16 cellular contexts compared by ENCODE assay signal in genomic region chr2:195848119-195848899, GRCh38.
DNase-seq lines count a peak whose midpoint lies in the region; ATAC-seq, FAIRE-seq and TF ChIP-seq lines count a peak whose summit lies in the region.
"Had no signal": no experiment of that assay in that cellular context is flagged by ENCODE, and none has a peak within 500 bp of the region (broad histone marks: within the 10 kb centered on the region; RNA-seq: fewer than 3 reads in every experiment).

No MANE protein-coding gene starts in this region.

- FAIRE-seq in GM12878 (lab: Jason Lieb, UNC): no peak

- 25% methylated on average over 4 of the region's 4 CpGs for WGBS in GM12878 (ENCODE audit: insufficient coverage, insufficient replicate concordance, low lambda C conversion rate, missing lambda C conversion rate)

- H3K27me3 ChIP-seq in DND-41 (ENCODE audit: insufficient read depth, low read length, poor library complexity): no peaks in the 10 kb centered on the region
- no peaks in the 10 kb centered on the region for H3K27me3 ChIP-seq in GM12878 (replicated peaks in 1 of 2; ENCODE audit: control insufficient read depth in 2 of 2, insufficient read depth in 2 of 2, low read length in 1 of 2)

- no peak overlapping the region for H3K4me3 ChIP-seq in DND-41 (ENCODE audit: low read depth in 1 of 2, low read length in 2 of 2)
- no peak overlapping the region for H3K4me3 ChIP-seq in GM12878
- H3K4me3 ChIP-seq: GM23338 had no signal

- H3K27ac ChIP-seq in DND-41 (ENCODE audit: low read length) (no peak overlapping the region), GM12878 (ENCODE audit: control insufficient read depth, insufficient read depth) (no peak overlapping the region)
- H3K27ac ChIP-seq: 22Rv1 had no signal

- peak; percentile 33; the same call in 1 of the 3 replicates for ATAC-seq in DND-41 (ENCODE audit: insufficient read depth, low read depth)
- ATAC-seq in GM12878: no peak
- ATAC-seq: GM23338 had no signal

- DNase-seq in DMS 273 (lab: John Stamatoyannopoulos, UW; ENCODE audit: unreplicated experiment): peak; percentile 36
- DNase-seq in DMS 273 treated with DMSO at 0.1 percent for 48 hours (lab: John Stamatoyannopoulos, UW): no peak
- DNase-seq in DND-41: peak; percentile 17
- DNase-seq in NCI-H1694 (lab: John Stamatoyannopoulos, UW): peak; percentile 81
- no peak for DNase-seq in GM12878 (ENCODE audit: low read depth, low spot score)
- no peak for DNase-seq in GOT3 (lab: John Stamatoyannopoulos, UW)
- DNase-seq in NCI-H1930 (lab: John Stamatoyannopoulos, UW): no peak
- DNase-seq in HEK293T (ENCODE audit: extremely low spot score): no peak
- DNase-seq: activated CD4-positive, CD25-positive, alpha-beta regulatory T cell treated with anti-CD3 and anti-CD28 coated beads, Interleukin-2, amount 50 U/mL, for 72 hours; islet precursor cell; mesendoderm; NCI-H2081 treated with DMSO at 0.1 percent for 48 hours; stimulated activated CD4-positive, alpha-beta T cell treated with anti-CD3 and anti-CD28 coated beads, Interleukin-4, amount 100 ng/mL, for 1 hour; T-helper 1 cell had no signal

- in situ Hi-C loops in GM12878 (cut with MboI): no loop called here

- H2AFZ ChIP-seq in DND-41 (ENCODE audit: low read depth, low read length) (no peak overlapping the region), GM12878 (ENCODE audit: control insufficient read depth, low read depth, low read length) (no peak overlapping the region)
- H2AFZ ChIP-seq: GM23338 had no signal

- RAD21 ChIA-PET in GM12878 (lab: Charles Lee; ENCODE audit: unreplicated experiment): no interaction called here

- no peak for TF ChIP-seq EP300 in GM12878 (IDR thresholded peaks at IDR 0.05; ENCODE audit: borderline replicate concordance in 1 of 2, control insufficient read depth in 1 of 2, low read depth in 2 of 2, low read length in 2 of 2)

- H3K4me1 ChIP-seq in DND-41 (ENCODE audit: insufficient read depth, low read length): peaks cover 2% of the 10 kb centered on the region; the same call in 1 of the 2 replicates
- no peaks in the 10 kb centered on the region for H3K4me1 ChIP-seq in GM12878 (ENCODE audit: control insufficient read depth, insufficient read depth, low read length)

- POLR2A ChIA-PET in GM12878 (lab: Charles Lee): no interaction called here
- POLR2A ChIA-PET in HEK293T (lab: Yijun Ruan, JAX): no interaction called here

- H4K20me1 ChIP-seq in DND-41 (ENCODE audit: insufficient read depth, low read length) (no peaks in the 10 kb centered on the region), GM12878 (ENCODE audit: control insufficient read depth, insufficient read depth) (no peaks in the 10 kb centered on the region)

- H3K9me3 ChIP-seq in DND-41 (ENCODE audit: insufficient read depth, low read length, severe bottlenecking): no peaks in the 10 kb centered on the region
- H3K9me3 ChIP-seq in GM12878 (replicated peaks; ENCODE audit: control insufficient read depth, insufficient read depth, low read length): no peaks in the 10 kb centered on the region

- H3K4me2 ChIP-seq in DND-41 (ENCODE audit: insufficient read depth, low read length) (no peak overlapping the region), GM12878 (ENCODE audit: control insufficient read depth, insufficient read depth) (no peak overlapping the region)
- H3K4me2 ChIP-seq: GM23338 had no signal

- BruUV-seq in GM12878 (replicated peaks; lab: Mats Ljungman, UMichigan): no TSS peak

- CTCF ChIA-PET in GM12878 (lab: Yijun Ruan, JAX): interaction anchor here (1.0 kb wide), 1 partner anchor 219 kb away, joined by 5 read pairs; no protein-coding TSS in a partner anchor
- CTCF ChIA-PET in HEK293T (lab: Yijun Ruan, JAX): no interaction called here

- H3K79me2 ChIP-seq in DND-41 (ENCODE audit: insufficient read depth, low read length) (no peaks in the 10 kb centered on the region), GM12878 (ENCODE audit: control insufficient read depth, insufficient read depth, low read length) (no peaks in the 10 kb centered on the region)

- no peak for TF ChIP-seq RAD21 in GM12878 (IDR thresholded peaks at IDR 0.05; ENCODE audit: insufficient read depth, low read depth, low read length)

- H3K9ac ChIP-seq in DND-41 (ENCODE audit: low read depth, low read length) (no peak overlapping the region), GM12878 (ENCODE audit: control insufficient read depth, insufficient read depth, low read length) (no peak overlapping the region)

- H3K36me3 ChIP-seq in DND-41 (ENCODE audit: insufficient read depth, low read length): no peaks in the 10 kb centered on the region
- H3K36me3 ChIP-seq in GM12878 (ENCODE audit: control insufficient read depth in 2 of 2, insufficient read depth in 2 of 2, low read length in 1 of 2): no peaks in the 10 kb centered on the region

- TF ChIP-seq CTCF in DND-41 (IDR thresholded peaks at IDR 0.05; ENCODE audit: borderline replicate concordance, extremely low read depth, low read length, poor library complexity, severe bottlenecking) (peak; percentile 30), GM12878 (IDR thresholded peaks at IDR 0.05 in 2 of 3, conservative IDR thresholded peaks at IDR 0.05 in 1 of 3; ENCODE audit: control insufficient read depth in 2 of 3, extremely low read depth in 1 of 3, insufficient read depth in 1 of 3, low read depth in 3 of 3, low read length in 3 of 3) (peak in 1 of 3 experiments; percentile 18; a peak in 1 of 6 replicates)

- intact Hi-C loops in GM12878 (cut with micrococcal nuclease; ENCODE audit: unreplicated experiment): no loop called here

- SMC1A ChIA-PET in GM12878 (lab: Charles Lee; ENCODE audit: uncharacterized antibody, unreplicated experiment): interaction anchor here (0.9 to 1.3 kb wide), 3 partner anchors 12 to 220 kb away, joined by 3 to 4 read pairs (median 3); partner anchors contain the start of gene DNAH7

- TF ChIP-seq POLR2A in GM12878 (IDR thresholded peaks at IDR 0.05; ENCODE audit: low read depth, low read length): no peak

TF ChIP-seq in GM12878, 131 proteins besides CTCF, POLR2A, EP300 and RAD21:
- TF ChIP-seq MEF2B (IDR thresholded peaks at IDR 0.05; ENCODE audit: partially characterized antibody, poor library complexity, severe bottlenecking) (no peak), MTA2 (IDR thresholded peaks at IDR 0.05; ENCODE audit: low read depth) (no peak), ZNF207 (IDR thresholded peaks at IDR 0.05; ENCODE audit: borderline replicate concordance) (no peak), SMAD1 (IDR thresholded peaks at IDR 0.05; ENCODE audit: low read depth, partially characterized antibody) (peak; percentile 71), MLLT1 (IDR thresholded peaks at IDR 0.05) (no peak)

TF ChIP-seq in HEK293T, 16 proteins besides CTCF, POLR2A, EP300 and RAD21:
- TF ChIP-seq LEF1 (IDR thresholded peaks at IDR 0.05; ENCODE audit: borderline replicate concordance): no peak
- TF ChIP-seq ZNF384 (IDR thresholded peaks at IDR 0.05): no peak
- TF ChIP-seq BHLHE40 (IDR thresholded peaks at IDR 0.05; ENCODE audit: borderline replicate concordance): no peak
- no peak for TF ChIP-seq HDGF (IDR thresholded peaks at IDR 0.05; ENCODE audit: borderline replicate concordance)
- no peak for TF ChIP-seq SP1 (IDR thresholded peaks at IDR 0.05)
- TF ChIP-seq NFRKB (IDR thresholded peaks at IDR 0.05): no peak

Comparison
In these comparisons a context has a peak if more than half of its experiments do, and no peak if none do; other contexts are left out.
1. DNase-seq: peak in DMS 273 (single experiment), DND-41 (single experiment) and NCI-H1694 (single experiment); none in DMS 273 treated with DMSO at 0.1 percent for 48 hours (single experiment), GM12878 (single experiment), GOT3 (single experiment), NCI-H1930 (0 of 2) and HEK293T (single experiment).